3 cellular contexts compared by ENCODE assay signal in the genomic region with DNA sequence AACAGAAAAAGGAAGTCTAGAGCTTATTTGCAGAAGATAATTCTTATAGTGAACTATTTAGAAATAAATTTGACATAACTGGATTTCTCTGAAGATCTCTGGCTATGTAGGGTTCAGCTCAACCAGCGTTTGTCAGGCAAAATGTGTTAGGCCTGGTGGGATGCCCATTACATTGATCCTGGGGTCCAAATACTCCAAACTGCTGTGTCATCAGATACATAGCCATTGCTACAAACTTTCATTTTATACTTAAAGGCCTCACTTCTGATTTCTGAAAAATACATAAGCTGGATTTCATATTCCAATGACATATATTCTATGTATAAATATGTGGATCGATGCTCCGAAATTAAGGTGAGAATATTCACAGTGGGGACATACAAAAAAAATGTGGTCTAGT.
TF ChIP-seq lines count a peak whose summit lies in the region.

No MANE protein-coding gene starts in this region.

TF ChIP-seq in HepG2, 621 proteins besides CTCF, POLR2A, EP300 and RAD21:
- TF ChIP-seq RBM39 (IDR thresholded peaks at IDR 0.05; ENCODE audit: low read depth, low read length, poor library complexity, severe bottlenecking), result no peak
- TF ChIP-seq, protein P1, sequence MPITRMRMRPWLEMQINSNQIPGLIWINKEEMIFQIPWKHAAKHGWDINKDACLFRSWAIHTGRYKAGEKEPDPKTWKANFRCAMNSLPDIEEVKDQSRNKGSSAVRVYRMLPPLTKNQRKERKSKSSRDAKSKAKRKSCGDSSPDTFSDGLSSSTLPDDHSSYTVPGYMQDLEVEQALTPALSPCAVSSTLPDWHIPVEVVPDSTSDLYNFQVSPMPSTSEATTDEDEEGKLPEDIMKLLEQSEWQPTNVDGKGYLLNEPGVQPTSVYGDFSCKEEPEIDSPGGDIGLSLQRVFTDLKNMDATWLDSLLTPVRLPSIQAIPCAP (CRISPR knock-in tag; IDR thresholded peaks at IDR 0.05; ENCODE audit: low read depth), result no peak
- TF ChIP-seq, protein P2, sequence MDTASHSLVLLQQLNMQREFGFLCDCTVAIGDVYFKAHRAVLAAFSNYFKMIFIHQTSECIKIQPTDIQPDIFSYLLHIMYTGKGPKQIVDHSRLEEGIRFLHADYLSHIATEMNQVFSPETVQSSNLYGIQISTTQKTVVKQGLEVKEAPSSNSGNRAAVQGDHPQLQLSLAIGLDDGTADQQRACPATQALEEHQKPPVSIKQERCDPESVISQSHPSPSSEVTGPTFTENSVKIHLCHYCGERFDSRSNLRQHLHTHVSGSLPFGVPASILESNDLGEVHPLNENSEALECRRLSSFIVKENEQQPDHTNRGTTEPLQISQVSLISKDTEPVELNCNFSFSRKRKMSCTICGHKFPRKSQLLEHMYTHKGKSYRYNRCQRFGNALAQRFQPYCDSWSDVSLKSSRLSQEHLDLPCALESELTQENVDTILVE (CRISPR knock-in tag; IDR thresholded peaks at IDR 0.05), result no peak
- no peak for TF ChIP-seq PPARG (CRISPR knock-in tag; conservative IDR thresholded peaks at IDR 0.05)
- no peak for TF ChIP-seq ZNF124 (CRISPR knock-in tag; IDR thresholded peaks at IDR 0.05)
- TF ChIP-seq, protein P3, sequence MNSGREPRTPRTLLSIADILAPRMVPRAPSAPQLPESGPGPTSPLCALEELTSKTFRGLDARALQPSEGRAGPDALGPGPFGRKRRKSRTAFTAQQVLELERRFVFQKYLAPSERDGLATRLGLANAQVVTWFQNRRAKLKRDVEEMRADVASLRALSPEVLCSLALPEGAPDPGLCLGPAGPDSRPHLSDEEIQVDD (CRISPR knock-in tag; IDR thresholded peaks at IDR 0.05; ENCODE audit: borderline replicate concordance), result no peak
- no peak for TF ChIP-seq RARA (CRISPR knock-in tag; IDR thresholded peaks at IDR 0.05)
- TF ChIP-seq GTF2F1 (IDR thresholded peaks at IDR 0.05; ENCODE audit: low read length), result no peak
- peak; percentile 34 to 81; a peak in 3 of 4 replicates for TF ChIP-seq MAFK (conservative IDR thresholded peaks at IDR 0.05 in 1 of 2, IDR thresholded peaks at IDR 0.05 in 1 of 2; ENCODE audit: low read length in 2 of 2)
- TF ChIP-seq, protein P4, sequence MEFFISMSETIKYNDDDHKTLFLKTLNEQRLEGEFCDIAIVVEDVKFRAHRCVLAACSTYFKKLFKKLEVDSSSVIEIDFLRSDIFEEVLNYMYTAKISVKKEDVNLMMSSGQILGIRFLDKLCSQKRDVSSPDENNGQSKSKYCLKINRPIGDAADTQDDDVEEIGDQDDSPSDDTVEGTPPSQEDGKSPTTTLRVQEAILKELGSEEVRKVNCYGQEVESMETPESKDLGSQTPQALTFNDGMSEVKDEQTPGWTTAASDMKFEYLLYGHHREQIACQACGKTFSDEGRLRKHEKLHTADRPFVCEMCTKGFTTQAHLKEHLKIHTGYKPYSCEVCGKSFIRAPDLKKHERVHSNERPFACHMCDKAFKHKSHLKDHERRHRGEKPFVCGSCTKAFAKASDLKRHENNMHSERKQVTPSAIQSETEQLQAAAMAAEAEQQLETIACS (CRISPR knock-in tag; IDR thresholded peaks at IDR 0.05), result no peak
- TF ChIP-seq NRL (CRISPR knock-in tag; IDR thresholded peaks at IDR 0.05; ENCODE audit: borderline replicate concordance), result no peak
- no peak for TF ChIP-seq ZNF121 (CRISPR knock-in tag; IDR thresholded peaks at IDR 0.05)
- no peak for TF ChIP-seq KLF16 (CRISPR knock-in tag; IDR thresholded peaks at IDR 0.05)
- TF ChIP-seq MAFF (IDR thresholded peaks at IDR 0.05; ENCODE audit: low read depth, low read length), result 0 out of 2 replicates have a peak, but pooled peaks have one; percentile 47
- TF ChIP-seq RFX1 (IDR thresholded peaks at IDR 0.05), result no peak

TF ChIP-seq in A549, 52 proteins besides CTCF, POLR2A, EP300 and RAD21:
- TF ChIP-seq MAFK (IDR thresholded peaks at IDR 0.05; ENCODE audit: partially characterized antibody), result peak; percentile 21
- no peak for TF ChIP-seq RARB (CRISPR knock-in tag; IDR thresholded peaks at IDR 0.05)

TF ChIP-seq in IMR-90, 13 proteins besides CTCF, POLR2A, EP300 and RAD21:
- TF ChIP-seq MAZ (IDR thresholded peaks at IDR 0.05; ENCODE audit: borderline replicate concordance, low read depth, low read length) (no peak), CEBPB (IDR thresholded peaks at IDR 0.05; ENCODE audit: low read depth, low read length) (no peak), NFE2L2 (IDR thresholded peaks at IDR 0.05; ENCODE audit: low read depth, low read length) (no peak), RCOR1 (IDR thresholded peaks at IDR 0.05; ENCODE audit: insufficient replicate concordance, low read length) (no peak), MAFK (IDR thresholded peaks at IDR 0.05; ENCODE audit: low read depth, low read length) (peak; percentile 72), BHLHE40 (IDR thresholded peaks at IDR 0.05; ENCODE audit: low read depth, low read length) (no peak), MXI1 (IDR thresholded peaks at IDR 0.05; ENCODE audit: borderline replicate concordance, low read depth, low read length) (no peak)
- TF ChIP-seq, protein P5, sequence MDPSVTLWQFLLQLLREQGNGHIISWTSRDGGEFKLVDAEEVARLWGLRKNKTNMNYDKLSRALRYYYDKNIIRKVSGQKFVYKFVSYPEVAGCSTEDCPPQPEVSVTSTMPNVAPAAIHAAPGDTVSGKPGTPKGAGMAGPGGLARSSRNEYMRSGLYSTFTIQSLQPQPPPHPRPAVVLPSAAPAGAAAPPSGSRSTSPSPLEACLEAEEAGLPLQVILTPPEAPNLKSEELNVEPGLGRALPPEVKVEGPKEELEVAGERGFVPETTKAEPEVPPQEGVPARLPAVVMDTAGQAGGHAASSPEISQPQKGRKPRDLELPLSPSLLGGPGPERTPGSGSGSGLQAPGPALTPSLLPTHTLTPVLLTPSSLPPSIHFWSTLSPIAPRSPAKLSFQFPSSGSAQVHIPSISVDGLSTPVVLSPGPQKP (IDR thresholded peaks at IDR 0.05; ENCODE audit: borderline replicate concordance, low read depth, low read length), result no peak
